In the genomic region with DNA sequence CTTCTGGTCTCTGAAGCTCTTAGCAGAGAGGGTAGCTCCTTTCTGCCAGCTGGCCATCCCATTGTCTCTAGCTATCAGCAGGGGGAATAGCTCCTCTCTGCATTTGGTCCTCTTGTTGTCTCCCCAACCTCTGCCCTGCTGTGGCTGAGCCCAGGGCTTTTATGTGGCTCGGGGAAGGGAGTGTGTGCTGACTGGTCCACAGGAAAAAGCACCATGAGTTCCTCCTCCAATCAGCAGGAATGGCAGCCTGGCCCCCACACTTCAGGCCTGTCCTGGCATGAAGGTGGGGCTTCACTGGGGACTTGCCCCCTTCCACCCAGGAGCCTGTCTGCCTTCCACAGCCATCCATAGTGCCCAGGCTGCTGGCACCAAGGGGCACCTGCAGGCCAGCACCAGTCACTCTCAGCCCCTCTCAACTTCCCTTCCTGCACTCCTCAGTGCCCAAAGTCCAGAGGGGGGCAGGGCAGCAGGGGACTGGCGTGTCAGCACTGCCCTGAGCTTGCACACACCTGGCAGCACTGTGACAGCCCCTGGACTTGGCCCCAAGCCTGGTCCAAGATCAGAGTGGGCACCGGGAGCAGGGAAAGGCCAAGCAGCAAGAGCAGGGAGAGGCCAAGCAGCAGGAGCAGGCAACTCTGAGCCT, we compare ENCODE assay signal across 26 cellular contexts. TPM values are rescaled to one million over a fixed set of nuclear protein-coding genes. Genes with fewer than 3 reads are reported as not detected.
A peak's percentile ranks its signal among the peaks of the same experiment; 100 is the strongest.
DNase-seq lines count a peak whose midpoint lies in the region; ATAC-seq and TF ChIP-seq lines count a peak whose summit lies in the region.
"Had no signal": no experiment of that assay in that cellular context is flagged by ENCODE, and none has a peak within 500 bp of the region (broad histone marks: within the 10 kb centered on the region; RNA-seq: fewer than 3 reads in every experiment).

No MANE protein-coding gene starts in this region.

- no peak for ATAC-seq in activated CD8-positive, alpha-beta memory T cell treated with anti-CD3 and anti-CD28 coated beads, Interleukin-2, amount 10 ng/mL, durations not matched to agents 7 days and 5 days
- ATAC-seq: left ventricle myocardium superior, pancreas had no signal

- TF ChIP-seq CTCF in spleen (IDR thresholded peaks at IDR 0.05 in 8 of 11, conservative IDR thresholded peaks at IDR 0.05 in 3 of 11), result no peak

- H3K27me3 Mint-ChIP-seq in activated CD8-positive, alpha-beta memory T cell treated with anti-CD3 and anti-CD28 coated beads, Interleukin-2, amount 10 ng/mL, durations not matched to agents 7 days and 5 days, result no peaks in the 10 kb centered on the region
- no peaks in the 10 kb centered on the region for H3K27me3 Mint-ChIP-seq in dendritic cell treated with granulocyte-macrophage colony-stimulating factor and Interleukin-4, amounts not matched to agents 40 ng/mL and 50 ng/mL, for 4 days
- H3K27me3 Mint-ChIP-seq: stimulated activated naive CD8-positive, alpha-beta T cell treated with anti-CD3 and anti-CD28 coated beads, Interleukin-15, amount 100 ng/mL, for 72 hours had no signal

- no peak for TF ChIP-seq POLR2A in spleen (IDR thresholded peaks at IDR 0.05)

- H3K27ac ChIP-seq in spleen, result peak overlapping the region in 6 of 8 donors; percentile 49 to 75 (median 60)
- H3K27ac ChIP-seq: pancreas, SJCRH30 had no signal

- peaks cover 0 to 31% (median 14%) of the 10 kb centered on the region in 8 donors for H3K9me3 ChIP-seq in spleen
- H3K9me3 ChIP-seq: pancreas had no signal

- CTCF ChIA-PET in activated CD8-positive, alpha-beta memory T cell treated with anti-CD3 and anti-CD28 coated beads, Interleukin-2, amount 10 ng/mL, durations not matched to agents 7 days and 5 days (lab: Charles Lee), result interaction anchor here (0.6 to 4.8 kb wide), 7 partner anchors 18 to 164 kb away, joined by 3 to 50 read pairs (median 4); partner anchors contain the start of gene ELOVL3

- no peak for DNase-seq in activated CD8-positive, alpha-beta memory T cell treated with anti-CD3 and anti-CD28 coated beads, Interleukin-2, amount 10 ng/mL, durations not matched to agents 7 days and 5 days
- DNase-seq in activated CD8-positive, alpha-beta memory T cell treated with anti-CD3 and anti-CD28 coated beads for 24 hours, result no peak
- DNase-seq in spleen (no peak), KBM-7 (no peak), NCI-H2029 (lab: John Stamatoyannopoulos, UW) (no peak)
- DNase-seq: ACHN; activated CD4-positive, CD25-positive, alpha-beta regulatory T cell; activated CD8-positive, alpha-beta memory T cell treated with anti-CD3 and anti-CD28 coated beads, Interleukin-2, amount 50 U/mL, for 4 hours; activated gamma-delta T cell; anterior cingulate cortex; cerebellar nuclear complex; heart left ventricle; Kasumi-1; left ventricle myocardium superior; NCI-H1092 treated with DMSO at 0.1 percent for 48 hours; NCI-H524; pancreas; SJCRH30; stimulated activated CD4-positive, alpha-beta T cell treated with anti-CD3 and anti-CD28 coated beads, Interleukin-2, amount 100 ng/mL, for 24 hours; stimulated activated naive CD8-positive, alpha-beta T cell treated with anti-CD3 and anti-CD28 coated beads, Interleukin-15, amount 100 ng/mL, for 72 hours; T-helper 9 cell had no signal

- in situ Hi-C loops in KBM-7 (cut with MboI; ENCODE audit: low pct_unique_long_range_greater_than_20kb, low sequenced_read_pairs), result no loop called here

- H3K36me3 Mint-ChIP-seq in activated CD8-positive, alpha-beta memory T cell treated with anti-CD3 and anti-CD28 coated beads, Interleukin-2, amount 10 ng/mL, durations not matched to agents 7 days and 5 days, result peaks cover 20% of the 10 kb centered on the region
- H3K36me3 Mint-ChIP-seq in dendritic cell treated with granulocyte-macrophage colony-stimulating factor and Interleukin-4, amounts not matched to agents 40 ng/mL and 50 ng/mL, for 4 days (ENCODE audit: low read depth), result no peaks in the 10 kb centered on the region
- H3K36me3 Mint-ChIP-seq: CD14-positive monocyte, type B pancreatic cell had no signal

- 69 to 81% (median 78%) methylated on average over 3 of the region's 3 CpGs for WGBS in spleen, 5 donors

- no peak overlapping the region for H3K4me3 ChIP-seq in spleen
- H3K4me3 ChIP-seq: heart left ventricle, pancreas, SJCRH30 had no signal

- H3K4me1 Mint-ChIP-seq in activated CD8-positive, alpha-beta memory T cell treated with anti-CD3 and anti-CD28 coated beads, Interleukin-2, amount 10 ng/mL, durations not matched to agents 7 days and 5 days, result peaks cover 19% of the 10 kb centered on the region
- peaks cover 19% of the 10 kb centered on the region for H3K4me1 Mint-ChIP-seq in dendritic cell treated with granulocyte-macrophage colony-stimulating factor and Interleukin-4, amounts not matched to agents 40 ng/mL and 50 ng/mL, for 4 days (ENCODE audit: low read depth)

- no peaks in the 10 kb centered on the region for H3K27me3 ChIP-seq in spleen (replicated peaks in 1 of 7)
- H3K27me3 ChIP-seq: heart left ventricle, pancreas, SJCRH30 had no signal

- H3K27ac Mint-ChIP-seq in activated CD8-positive, alpha-beta memory T cell treated with anti-CD3 and anti-CD28 coated beads, Interleukin-2, amount 10 ng/mL, durations not matched to agents 7 days and 5 days, result peak overlapping the region; percentile 96
- H3K27ac Mint-ChIP-seq in dendritic cell treated with granulocyte-macrophage colony-stimulating factor and Interleukin-4, amounts not matched to agents 40 ng/mL and 50 ng/mL, for 4 days, result peak overlapping the region; percentile 15
- H3K27ac Mint-ChIP-seq: stimulated activated naive CD8-positive, alpha-beta T cell treated with anti-CD3 and anti-CD28 coated beads, Interleukin-15, amount 100 ng/mL, for 72 hours; type B pancreatic cell had no signal

- H3K9me3 Mint-ChIP-seq in activated CD8-positive, alpha-beta memory T cell treated with anti-CD3 and anti-CD28 coated beads, Interleukin-2, amount 10 ng/mL, durations not matched to agents 7 days and 5 days (ENCODE audit: low read depth), result peaks cover 26% of the 10 kb centered on the region
- peaks cover 28% of the 10 kb centered on the region for H3K9me3 Mint-ChIP-seq in dendritic cell treated with granulocyte-macrophage colony-stimulating factor and Interleukin-4, amounts not matched to agents 40 ng/mL and 50 ng/mL, for 4 days

- intact Hi-C loops in dendritic cell treated with granulocyte-macrophage colony-stimulating factor and Interleukin-4, amounts not matched to agents 40 ng/mL and 50 ng/mL, for 4 days (cut with micrococcal nuclease), result no loop called here
- intact Hi-C loops in spleen (cut with DNase I; ENCODE audit: low total_unique reads), result no loop called here

- peaks cover 0 to 21% (median 14%) of the 10 kb centered on the region in 6 donors for H3K4me1 ChIP-seq in spleen
- H3K4me1 ChIP-seq: pancreas, SJCRH30 had no signal

- H3K4me3 Mint-ChIP-seq in activated CD8-positive, alpha-beta memory T cell treated with anti-CD3 and anti-CD28 coated beads, Interleukin-2, amount 10 ng/mL, durations not matched to agents 7 days and 5 days, result no peak overlapping the region
- H3K4me3 Mint-ChIP-seq in dendritic cell treated with granulocyte-macrophage colony-stimulating factor and Interleukin-4, amounts not matched to agents 40 ng/mL and 50 ng/mL, for 4 days, result no peak overlapping the region
- H3K4me3 Mint-ChIP-seq: type B pancreatic cell had no signal

- no peaks in the 10 kb centered on the region for H3K36me3 ChIP-seq in spleen
- H3K36me3 ChIP-seq: heart left ventricle, pancreas, SJCRH30 had no signal

RNA-seq across cellular contexts. Expression of gene NOLC1, which starts 36.2 kb away (rescaled TPM):
- total RNA-seq in activated CD8-positive, alpha-beta memory T cell treated with anti-CD3 and anti-CD28 coated beads, Interleukin-2, amount 10 ng/mL, durations not matched to agents 7 days and 5 days, result 100 to 1,000 TPM; 107 to 149 TPM
- 10 to 100 TPM; 37.2 to 60.0 (median 42.3) TPM for total RNA-seq in spleen
- 10 to 100 TPM; 24.6 to 36.1 (median 34.8) TPM for polyA plus RNA-seq in spleen

RNA-seq across cellular contexts. Expression of gene ELOVL3, which starts 37.7 kb away (rescaled TPM):
- total RNA-seq in activated CD8-positive, alpha-beta memory T cell treated with anti-CD3 and anti-CD28 coated beads, Interleukin-2, amount 10 ng/mL, durations not matched to agents 7 days and 5 days, result not detected
- total RNA-seq in spleen, result 1 to 10 TPM in 1 of 7 donors, under 1 TPM in 4, not detected in 2; 0.26 to 2.0 (median 0.64) TPM
- polyA plus RNA-seq in spleen, result 1 to 10 TPM in 2 of 3 donors, under 1 TPM in 1; 0.08 to 1.1 (median 1.1) TPM
- total RNA-seq: left ventricle myocardium superior, mucosa of gallbladder, pancreas had no signal

RNA-seq across cellular contexts. Expression of gene PITX3, which starts 52.9 kb away (rescaled TPM):
- not detected for total RNA-seq in activated CD8-positive, alpha-beta memory T cell treated with anti-CD3 and anti-CD28 coated beads, Interleukin-2, amount 10 ng/mL, durations not matched to agents 7 days and 5 days
- total RNA-seq in spleen, result not detected
- polyA plus RNA-seq in spleen, result not detected
- total RNA-seq: fibroblast of lung, mucosa of gallbladder, pancreas had no signal
- polyA plus RNA-seq: CD14-positive monocyte, fibroblast of lung, pancreas had no signal

RNA-seq across cellular contexts. Expression of gene PPRC1, which starts 55.6 kb away (rescaled TPM):
- 10 to 100 TPM; 57.9 to 79.0 TPM for total RNA-seq in activated CD8-positive, alpha-beta memory T cell treated with anti-CD3 and anti-CD28 coated beads, Interleukin-2, amount 10 ng/mL, durations not matched to agents 7 days and 5 days
- 10 to 100 TPM; 22.3 to 52.5 (median 30.9) TPM for total RNA-seq in spleen
- 10 to 100 TPM; 12.1 to 22.0 (median 15.4) TPM for polyA plus RNA-seq in spleen

RNA-seq across cellular contexts. Expression of gene GBF1, which starts 56.9 kb away (rescaled TPM):
- total RNA-seq in activated CD8-positive, alpha-beta memory T cell treated with anti-CD3 and anti-CD28 coated beads, Interleukin-2, amount 10 ng/mL, durations not matched to agents 7 days and 5 days, result 10 to 100 TPM; 46.5 to 51.6 TPM
- 10 to 100 TPM; 36.4 to 42.1 (median 41.3) TPM for total RNA-seq in spleen
- polyA plus RNA-seq in spleen, result 10 to 100 TPM in 1 of 3 donors, 1 to 10 TPM in 2; 5.8 to 11.5 (median 7.3) TPM
